Comparison of ENCODE assay signal across 15 cellular contexts in genomic region chr13:77353980-77354379, GRCh38. TPM values are rescaled to one million over a fixed set of nuclear protein-coding genes. Genes with fewer than 3 reads are reported as not detected.
DNase-seq lines count a peak whose midpoint lies in the region; ATAC-seq and TF ChIP-seq lines count a peak whose summit lies in the region.
"Had no signal": no experiment of that assay in that cellular context is flagged by ENCODE, and none has a peak within 500 bp of the region (broad histone marks: within the 10 kb centered on the region; RNA-seq: fewer than 3 reads in every experiment).

No MANE protein-coding gene starts in this region.

- no peak overlapping the region for H3K4me3 Mint-ChIP-seq in activated naive CD4-positive, alpha-beta T cell treated with anti-CD3 and anti-CD28 coated beads, Interleukin-2, amount 10 ng/mL, durations not matched to agents 7 days and 5 days
- H3K4me3 Mint-ChIP-seq in stimulated activated naive B cell treated with anti-CD40 and anti-IgM and Interleukin-4, amounts not matched to agents 10 μg/mL and 1 μg/mL and 100 μg/mL, for 72 hours, result peak overlapping the region; percentile 15 to 26

- peaks cover 2% of the 10 kb centered on the region for H3K9me3 Mint-ChIP-seq in activated naive CD4-positive, alpha-beta T cell treated with anti-CD3 and anti-CD28 coated beads, Interleukin-2, amount 10 ng/mL, durations not matched to agents 7 days and 5 days
- H3K9me3 Mint-ChIP-seq in activated naive CD4-positive, alpha-beta T cell treated with anti-CD3 and anti-CD28 coated beads, Interleukin-2, amount 50 U/mL, for 72 hours, result peaks cover 0 to 5% of the 10 kb centered on the region in 2 donors
- H3K9me3 Mint-ChIP-seq in stimulated activated naive B cell treated with anti-CD40 and anti-IgM and Interleukin-4, amounts not matched to agents 10 μg/mL and 1 μg/mL and 100 μg/mL, for 72 hours, result peaks cover 1 to 2% of the 10 kb centered on the region in 2 donors

- no peak for TF ChIP-seq CTCF in GM10248 (IDR thresholded peaks at IDR 0.05; ENCODE audit: control extremely low read depth, extremely low read depth, low read depth, missing control alignments)

- peaks cover 9% of the 10 kb centered on the region for H3K27me3 Mint-ChIP-seq in activated naive CD4-positive, alpha-beta T cell treated with anti-CD3 and anti-CD28 coated beads, Interleukin-2, amount 10 ng/mL, durations not matched to agents 7 days and 5 days
- no peaks in the 10 kb centered on the region for H3K27me3 Mint-ChIP-seq in stimulated activated naive B cell treated with anti-CD40 and anti-IgM and Interleukin-4, amounts not matched to agents 10 μg/mL and 1 μg/mL and 100 μg/mL, for 72 hours

- POLR2A ChIA-PET in GM10248 (lab: Yijun Ruan, JAX), result no interaction called here

- ATAC-seq in activated naive CD4-positive, alpha-beta T cell treated with anti-CD3 and anti-CD28 coated beads, Interleukin-2, amount 50 U/mL, for 72 hours, result no peak
- ATAC-seq in stimulated activated naive B cell treated with anti-CD40 and anti-IgM and Interleukin-4, amounts not matched to agents 10 μg/mL and 1 μg/mL and 100 μg/mL, for 72 hours (replicated peaks), result peak; percentile 84 to 87
- ATAC-seq: PC-3 had no signal

- H3K36me3 Mint-ChIP-seq in activated naive CD4-positive, alpha-beta T cell treated with anti-CD3 and anti-CD28 coated beads, Interleukin-2, amount 10 ng/mL, durations not matched to agents 7 days and 5 days, result no peaks in the 10 kb centered on the region
- peaks cover 0 to 2% of the 10 kb centered on the region in 2 donors for H3K36me3 Mint-ChIP-seq in activated naive CD4-positive, alpha-beta T cell treated with anti-CD3 and anti-CD28 coated beads, Interleukin-2, amount 50 U/mL, for 72 hours
- peaks cover under 1 to 1% of the 10 kb centered on the region in 2 donors for H3K36me3 Mint-ChIP-seq in stimulated activated naive B cell treated with anti-CD40 and anti-IgM and Interleukin-4, amounts not matched to agents 10 μg/mL and 1 μg/mL and 100 μg/mL, for 72 hours

- H3K4me1 Mint-ChIP-seq in activated naive CD4-positive, alpha-beta T cell treated with anti-CD3 and anti-CD28 coated beads, Interleukin-2, amount 10 ng/mL, durations not matched to agents 7 days and 5 days, result peaks cover 8% of the 10 kb centered on the region
- H3K4me1 Mint-ChIP-seq in stimulated activated naive B cell treated with anti-CD40 and anti-IgM and Interleukin-4, amounts not matched to agents 10 μg/mL and 1 μg/mL and 100 μg/mL, for 72 hours, result peaks cover 19 to 25% of the 10 kb centered on the region in 2 donors

- peak overlapping the region; percentile 19 for H3K27ac Mint-ChIP-seq in activated naive CD4-positive, alpha-beta T cell treated with anti-CD3 and anti-CD28 coated beads, Interleukin-2, amount 10 ng/mL, durations not matched to agents 7 days and 5 days
- no peak overlapping the region for H3K27ac Mint-ChIP-seq in activated naive CD4-positive, alpha-beta T cell treated with anti-CD3 and anti-CD28 coated beads, Interleukin-2, amount 50 U/mL, for 72 hours
- peak overlapping the region; percentile 91 for H3K27ac Mint-ChIP-seq in stimulated activated naive B cell treated with anti-CD40 and anti-IgM and Interleukin-4, amounts not matched to agents 10 μg/mL and 1 μg/mL and 100 μg/mL, for 72 hours

- in situ Hi-C loops in KBM-7 (cut with MboI; ENCODE audit: low pct_unique_long_range_greater_than_20kb, low sequenced_read_pairs), result no loop called here

- CTCF ChIA-PET in activated naive CD4-positive, alpha-beta T cell treated with anti-CD3 and anti-CD28 coated beads, Interleukin-2, amount 10 ng/mL, durations not matched to agents 7 days and 5 days (lab: Charles Lee), result no interaction called here
- CTCF ChIA-PET in GM10248 (lab: Yijun Ruan, JAX), result interaction anchor here (1.4 kb wide), 1 partner anchor 18 kb away, joined by 3 read pairs; no protein-coding TSS in a partner anchor

- no peak for DNase-seq in activated naive CD4-positive, alpha-beta T cell treated with anti-CD3 and anti-CD28 coated beads, Interleukin-2, amount 10 ng/mL, durations not matched to agents 7 days and 5 days
- DNase-seq in activated naive CD4-positive, alpha-beta T cell treated with anti-CD3 and anti-CD28 coated beads, Interleukin-2, amount 50 U/mL, for 72 hours (ENCODE audit: low spot score in 2 of 2), result no peak
- DNase-seq in KBM-7, result peak; percentile 51
- DNase-seq in SKM-1 treated with dmso at 0.1 percent for 144 hours (lab: John Stamatoyannopoulos, UW; ENCODE audit: unreplicated experiment), result peak; percentile 92
- DNase-seq in stimulated activated naive B cell treated with anti-CD40 and anti-IgM and Interleukin-4, amounts not matched to agents 10 μg/mL and 1 μg/mL and 100 μg/mL, for 72 hours, result no peak
- DNase-seq in activated naive CD4-positive, alpha-beta T cell treated with anti-CD3 and anti-CD28 coated beads, Interleukin-2, amount 50 U/mL, for 16 hours, result no peak
- no peak for DNase-seq in GM10248 (ENCODE audit: extremely low spot score)
- no peak for DNase-seq in stimulated activated CD4-positive, alpha-beta T cell treated with anti-CD3 and anti-CD28 coated beads, Interleukin-15, amount 100 ng/mL, for 24 hours
- DNase-seq: Calu3; GDM1; NCI-H1048; PC-3; sigmoid colon; stimulated activated CD4-positive, alpha-beta T cell treated with anti-CD3 and anti-CD28 coated beads, Interleukin-4, amount 100 ng/mL, for 4 hours; SW 1271 had no signal

RNA-seq across cellular contexts. Expression of gene MYCBP2, which starts 27.1 kb away (rescaled TPM):
- 100 to 1,000 TPM in 1 of 2 donors, 10 to 100 TPM in 1; 80.1 to 105 TPM for total RNA-seq in activated naive CD4-positive, alpha-beta T cell treated with anti-CD3 and anti-CD28 coated beads, Interleukin-2, amount 50 U/mL, for 72 hours

Comparison
In these comparisons a context has a peak if more than half of its experiments do, and no peak if none do; other contexts are left out.
1. H3K27ac Mint-ChIP-seq: peak in activated naive CD4-positive, alpha-beta T cell treated with anti-CD3 and anti-CD28 coated beads, Interleukin-2, amount 10 ng/mL, durations not matched to agents 7 days and 5 days (single experiment) and stimulated activated naive B cell treated with anti-CD40 and anti-IgM and Interleukin-4, amounts not matched to agents 10 μg/mL and 1 μg/mL and 100 μg/mL, for 72 hours (single experiment); none in activated naive CD4-positive, alpha-beta T cell treated with anti-CD3 and anti-CD28 coated beads, Interleukin-2, amount 50 U/mL, for 72 hours (0 of 2).
2. DNase-seq: peak in KBM-7 (single experiment) and SKM-1 treated with dmso at 0.1 percent for 144 hours (single experiment); none in activated naive CD4-positive, alpha-beta T cell treated with anti-CD3 and anti-CD28 coated beads, Interleukin-2, amount 10 ng/mL, durations not matched to agents 7 days and 5 days (single experiment), activated naive CD4-positive, alpha-beta T cell treated with anti-CD3 and anti-CD28 coated beads, Interleukin-2, amount 50 U/mL, for 72 hours (0 of 2), stimulated activated naive B cell treated with anti-CD40 and anti-IgM and Interleukin-4, amounts not matched to agents 10 μg/mL and 1 μg/mL and 100 μg/mL, for 72 hours (single experiment), activated naive CD4-positive, alpha-beta T cell treated with anti-CD3 and anti-CD28 coated beads, Interleukin-2, amount 50 U/mL, for 16 hours (single experiment), GM10248 (single experiment) and stimulated activated CD4-positive, alpha-beta T cell treated with anti-CD3 and anti-CD28 coated beads, Interleukin-15, amount 100 ng/mL, for 24 hours (single experiment).
3. ATAC-seq: peak in stimulated activated naive B cell treated with anti-CD40 and anti-IgM and Interleukin-4, amounts not matched to agents 10 μg/mL and 1 μg/mL and 100 μg/mL, for 72 hours (2 of 2); none in activated naive CD4-positive, alpha-beta T cell treated with anti-CD3 and anti-CD28 coated beads, Interleukin-2, amount 50 U/mL, for 72 hours (0 of 2).